ENCODE assay signal across 9 cellular contexts in genomic region chr11:133967599-133968238, GRCh38. TPM values are rescaled to one million over a fixed set of nuclear protein-coding genes. Genes with fewer than 3 reads are reported as not detected.
DNase-seq lines count a peak whose midpoint lies in the region; ATAC-seq and TF ChIP-seq lines count a peak whose summit lies in the region.
"Had no signal": no experiment of that assay in that cellular context is flagged by ENCODE, and none has a peak within 500 bp of the region (broad histone marks: within the 10 kb centered on the region; RNA-seq: fewer than 3 reads in every experiment).

No MANE protein-coding gene starts in this region.

- peaks cover 0 to 13% (median 0%) of the 10 kb centered on the region in 4 donors for H3K4me1 Mint-ChIP-seq in CD4-positive, CD25-positive, alpha-beta regulatory T cell
- H3K4me1 Mint-ChIP-seq in GM23338, result peaks cover 10% of the 10 kb centered on the region
- H3K4me1 Mint-ChIP-seq in natural killer cell, result peaks cover 4 to 7% of the 10 kb centered on the region in 2 donors

- H3K9me3 Mint-ChIP-seq in CD4-positive, CD25-positive, alpha-beta regulatory T cell, result peaks cover 0 to 4% (median 0%) of the 10 kb centered on the region in 7 donors
- H3K9me3 Mint-ChIP-seq in GM23338, result no peaks in the 10 kb centered on the region
- peaks cover 0 to 4% of the 10 kb centered on the region in 2 donors for H3K9me3 Mint-ChIP-seq in activated naive CD4-positive, alpha-beta T cell treated with anti-CD3 and anti-CD28 coated beads, Interleukin-2, amount 50 U/mL, for 72 hours
- H3K9me3 Mint-ChIP-seq in natural killer cell, result no peaks in the 10 kb centered on the region

- WGBS in smooth muscle cell (ENCODE audit: low lambda C conversion rate), result 86% methylated on average over 28 of the region's 28 CpGs

- H2AFZ ChIP-seq in GM23338, result peak overlapping the region; percentile 97
- H2AFZ ChIP-seq in smooth muscle cell (ENCODE audit: low read depth), result no peak overlapping the region

- peaks cover 5% of the 10 kb centered on the region for H3K27me3 ChIP-seq in CD4-positive, CD25-positive, alpha-beta regulatory T cell (ENCODE audit: control insufficient read depth, insufficient read depth, low read length)
- H3K27me3 ChIP-seq in GM23338 (ENCODE audit: insufficient read depth) (no peaks in the 10 kb centered on the region), smooth muscle cell (ENCODE audit: low read depth) (peaks cover 34% of the 10 kb centered on the region)

- H3F3A ChIP-seq in GM23338 (replicated peaks; ENCODE audit: low read depth), result no peaks in the 10 kb centered on the region
- no peaks in the 10 kb centered on the region for H3F3A ChIP-seq in smooth muscle cell (ENCODE audit: low read depth)

- TF ChIP-seq CTCF in GM23338 (conservative IDR thresholded peaks at IDR 0.05; ENCODE audit: low read depth in 2 of 2), result no peak
- TF ChIP-seq CTCF in natural killer cell (IDR thresholded peaks at IDR 0.05), result no peak
- no peak for TF ChIP-seq CTCF in smooth muscle cell (IDR thresholded peaks at IDR 0.05; ENCODE audit: borderline replicate concordance, insufficient read depth, poor library complexity, severe bottlenecking)

- no peaks in the 10 kb centered on the region for H3K9me3 ChIP-seq in CD4-positive, CD25-positive, alpha-beta regulatory T cell (ENCODE audit: control insufficient read depth in 2 of 2, low read length in 2 of 2)
- no peaks in the 10 kb centered on the region for H3K9me3 ChIP-seq in smooth muscle cell (replicated peaks; ENCODE audit: low read depth)

- DNase-seq in CD4-positive, CD25-positive, alpha-beta regulatory T cell, result no peak
- DNase-seq in GM23338 (ENCODE audit: low spot score), result no peak
- DNase-seq in activated naive CD4-positive, alpha-beta T cell treated with anti-CD3 and anti-CD28 coated beads, Interleukin-2, amount 50 U/mL, for 72 hours (ENCODE audit: low spot score in 2 of 2), result no peak
- no peak for DNase-seq in natural killer cell
- no peak for DNase-seq in smooth muscle cell (lab: John Stamatoyannopoulos, UW; ENCODE audit: unreplicated experiment)
- no peak for DNase-seq in effector CD8-positive, alpha-beta T cell (lab: John Stamatoyannopoulos, UW)

- H3K27ac ChIP-seq in CD4-positive, CD25-positive, alpha-beta regulatory T cell (ENCODE audit: insufficient read depth, low read length, poor library complexity, severe bottlenecking), result no peak overlapping the region
- H3K27ac ChIP-seq in GM23338 (ENCODE audit: low read depth) (no peak overlapping the region), smooth muscle cell (ENCODE audit: low read depth) (no peak overlapping the region)

- no peaks in the 10 kb centered on the region for H3K79me2 ChIP-seq in GM23338 (replicated peaks; ENCODE audit: insufficient read depth)
- no peaks in the 10 kb centered on the region for H3K79me2 ChIP-seq in smooth muscle cell (ENCODE audit: low read depth)

- H3K4me2 ChIP-seq in GM23338, result no peak overlapping the region; the same call in 1 of the 2 replicates
- no peak overlapping the region for H3K4me2 ChIP-seq in smooth muscle cell

- H3K9me2 ChIP-seq in GM23338 (ENCODE audit: insufficient read depth), result no peaks in the 10 kb centered on the region

- peak overlapping the region in 2 of 3 donors; percentile 55 to 63 for H3K27ac Mint-ChIP-seq in CD4-positive, CD25-positive, alpha-beta regulatory T cell
- H3K27ac Mint-ChIP-seq in GM23338, result no peak overlapping the region
- H3K27ac Mint-ChIP-seq in activated naive CD4-positive, alpha-beta T cell treated with anti-CD3 and anti-CD28 coated beads, Interleukin-2, amount 50 U/mL, for 72 hours, result peak overlapping the region; percentile 37 to 50
- no peak overlapping the region for H3K27ac Mint-ChIP-seq in natural killer cell

- no peak overlapping the region for H3K9ac ChIP-seq in smooth muscle cell (ENCODE audit: low read depth)

- no peak for ATAC-seq in CD4-positive, CD25-positive, alpha-beta regulatory T cell (ENCODE audit: low read depth in 2 of 2)
- ATAC-seq in GM23338 (peak; percentile 22), natural killer cell (peak in 1 of 3 donors; percentile 5), GM18861 (IDR thresholded peaks at IDR 0.05; ENCODE audit: unreplicated experiment) (no peak), GM19023 (IDR thresholded peaks at IDR 0.05; ENCODE audit: unreplicated experiment) (no peak)
- ATAC-seq in activated naive CD4-positive, alpha-beta T cell treated with anti-CD3 and anti-CD28 coated beads, Interleukin-2, amount 50 U/mL, for 72 hours, result peak; percentile 13 to 24
- ATAC-seq: SK-N-SH treated with all-trans-retinoic acid at 6 μM for 48 hours had no signal

- H3K36me3 ChIP-seq in CD4-positive, CD25-positive, alpha-beta regulatory T cell (ENCODE audit: control insufficient read depth, insufficient read depth, low read length), result no peaks in the 10 kb centered on the region
- H3K36me3 ChIP-seq in GM23338 (ENCODE audit: insufficient read depth), result no peaks in the 10 kb centered on the region
- H3K36me3 ChIP-seq in smooth muscle cell (ENCODE audit: low read depth), result no peaks in the 10 kb centered on the region

- H3K4me3 Mint-ChIP-seq in CD4-positive, CD25-positive, alpha-beta regulatory T cell, result peak overlapping the region; percentile 21 to 90 (median 83)
- H3K4me3 Mint-ChIP-seq in GM23338 (peak overlapping the region; percentile 64; the same call in 2 of the 3 replicates), natural killer cell (peak overlapping the region; percentile 75)

- H3K27me3 Mint-ChIP-seq in CD4-positive, CD25-positive, alpha-beta regulatory T cell, result peaks cover 44% of the 10 kb centered on the region
- H3K27me3 Mint-ChIP-seq in GM23338 (ENCODE audit: insufficient read depth, low read depth, poor library complexity), result peaks cover 7% of the 10 kb centered on the region
- H3K27me3 Mint-ChIP-seq in natural killer cell (ENCODE audit: low read depth in 2 of 2), result peaks cover 36 to 40% of the 10 kb centered on the region in 2 donors

- H4K20me1 ChIP-seq in GM23338 (replicated peaks; ENCODE audit: insufficient read depth), result no peaks in the 10 kb centered on the region
- H4K20me1 ChIP-seq in smooth muscle cell (ENCODE audit: low read depth), result no peaks in the 10 kb centered on the region

- peak overlapping the region; percentile 61 for H3K4me3 ChIP-seq in CD4-positive, CD25-positive, alpha-beta regulatory T cell (ENCODE audit: low read depth, low read length)
- peak overlapping the region; percentile 15; the same call in 1 of the 2 replicates for H3K4me3 ChIP-seq in GM23338
- H3K4me3 ChIP-seq in smooth muscle cell, result no peak overlapping the region

- intact Hi-C loops in natural killer cell (cut with micrococcal nuclease), result no loop called here

- no peaks in the 10 kb centered on the region for H3K36me3 Mint-ChIP-seq in CD4-positive, CD25-positive, alpha-beta regulatory T cell
- H3K36me3 Mint-ChIP-seq in GM23338 (ENCODE audit: low read depth), result no peaks in the 10 kb centered on the region; the same call in 2 of the 3 replicates
- H3K36me3 Mint-ChIP-seq in activated naive CD4-positive, alpha-beta T cell treated with anti-CD3 and anti-CD28 coated beads, Interleukin-2, amount 50 U/mL, for 72 hours, result no peaks in the 10 kb centered on the region
- no peaks in the 10 kb centered on the region for H3K36me3 Mint-ChIP-seq in natural killer cell

- no peaks in the 10 kb centered on the region for H3K4me1 ChIP-seq in CD4-positive, CD25-positive, alpha-beta regulatory T cell (ENCODE audit: control insufficient read depth, insufficient read depth, low read length, poor library complexity, severe bottlenecking)
- H3K4me1 ChIP-seq in GM23338 (ENCODE audit: insufficient read depth) (no peaks in the 10 kb centered on the region), smooth muscle cell (ENCODE audit: low read depth) (no peaks in the 10 kb centered on the region)

TF ChIP-seq in GM23338, 12 proteins besides CTCF, POLR2A, EP300 and RAD21 (continues in another document):
- no peak for TF ChIP-seq EZH2 (IDR thresholded peaks at IDR 0.05; ENCODE audit: low read depth, unreplicated experiment)

RNA-seq across cellular contexts. Expression of gene IGSF9B, which starts 11.0 kb away (rescaled TPM):
- 40.0 TPM for total RNA-seq in CD4-positive, CD25-positive, alpha-beta regulatory T cell
- 1 to 10 TPM in 2 of 4 donors, under 1 TPM in 2; 0.65 to 2.9 (median 0.99) TPM for polyA plus RNA-seq in CD4-positive, CD25-positive, alpha-beta regulatory T cell
- total RNA-seq in GM23338 (2014; rRNA removed; shearing (Covaris generic)), result 41.2 and 51.2 TPM in 2 replicates
- polyA plus RNA-seq in GM23338 (2016; fragmentation: Nextera tagmentation; extraction: Ambion mirVana) (8.7 TPM in 2 replicates), smooth muscle cell (0.82 and 1.8 TPM in 2 replicates)
- total RNA-seq in activated naive CD4-positive, alpha-beta T cell treated with anti-CD3 and anti-CD28 coated beads, Interleukin-2, amount 50 U/mL, for 72 hours, result 100 to 1,000 TPM; 119 TPM
- total RNA-seq in natural killer cell (1 to 10 TPM; 2.2 to 6.1 (median 4.3) TPM), smooth muscle cell (1.7 and 3.0 TPM in 2 replicates)

Comparison
In these comparisons a context has a peak if more than half of its experiments do, and no peak if none do; other contexts are left out.
1. ATAC-seq: peak in GM23338 (single experiment) and activated naive CD4-positive, alpha-beta T cell treated with anti-CD3 and anti-CD28 coated beads, Interleukin-2, amount 50 U/mL, for 72 hours (2 of 2); none in CD4-positive, CD25-positive, alpha-beta regulatory T cell (0 of 2), GM18861 (single experiment) and GM19023 (single experiment).
2. H3K27ac Mint-ChIP-seq: peak in CD4-positive, CD25-positive, alpha-beta regulatory T cell (2 of 3) and activated naive CD4-positive, alpha-beta T cell treated with anti-CD3 and anti-CD28 coated beads, Interleukin-2, amount 50 U/mL, for 72 hours (2 of 2); none in GM23338 (single experiment) and natural killer cell (0 of 2).
3. Peak in every context shown above with its lines, with median percentiles within 50 percentile points of each other: H3K4me3 Mint-ChIP-seq.